In genomic region chr10:119225288-119225687, GRCh38 we compare ENCODE assay signal across 1 cellular context.
TF ChIP-seq lines count a peak whose summit lies in the region.

No MANE protein-coding gene starts in this region.

TF ChIP-seq in endothelial cell of umbilical vein, 7 proteins besides CTCF, POLR2A, EP300 and RAD21:
- TF ChIP-seq MYC (IDR thresholded peaks at IDR 0.05; ENCODE audit: low read depth, low read length) (no peak), JUN (IDR thresholded peaks at IDR 0.05; ENCODE audit: borderline replicate concordance, insufficient read depth, insufficient read length, low read depth) (no peak), EZH2 (IDR thresholded peaks at IDR 0.05; ENCODE audit: borderline replicate concordance, low read depth, low read length, severe bottlenecking) (no peak), GATA2 (IDR thresholded peaks at IDR 0.05; ENCODE audit: insufficient read depth, insufficient read length, low read depth, low read length) (no peak), POLR2AphosphoS5 (IDR thresholded peaks at IDR 0.05; ENCODE audit: insufficient read depth, low read depth, low read length) (no peak), FOS (IDR thresholded peaks at IDR 0.05; ENCODE audit: borderline replicate concordance, insufficient read depth, low read length) (no peak)
- TF ChIP-seq, protein P1, sequence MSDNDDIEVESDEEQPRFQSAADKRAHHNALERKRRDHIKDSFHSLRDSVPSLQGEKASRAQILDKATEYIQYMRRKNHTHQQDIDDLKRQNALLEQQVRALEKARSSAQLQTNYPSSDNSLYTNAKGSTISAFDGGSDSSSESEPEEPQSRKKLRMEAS (IDR thresholded peaks at IDR 0.05; ENCODE audit: insufficient read depth, insufficient read length): no peak
